ENCODE assay signal across 8 cellular contexts in genomic region chr4:26320159-26320452, GRCh38. TPM values are rescaled to one million over a fixed set of nuclear protein-coding genes. Genes with fewer than 3 reads are reported as not detected.
DNase-seq lines count a peak whose midpoint lies in the region; ATAC-seq and TF ChIP-seq lines count a peak whose summit lies in the region.

No MANE protein-coding gene starts in this region.

- peak overlapping the region; percentile 99 for H3K27ac Mint-ChIP-seq in activated CD4-positive, alpha-beta memory T cell treated with anti-CD3 and anti-CD28 coated beads, Interleukin-2, amount 10 ng/mL, durations not matched to agents 7 days and 5 days

- H3K27me3 Mint-ChIP-seq in activated CD4-positive, alpha-beta memory T cell treated with anti-CD3 and anti-CD28 coated beads, Interleukin-2, amount 10 ng/mL, durations not matched to agents 7 days and 5 days: no peaks in the 10 kb centered on the region

- peaks cover 32% of the 10 kb centered on the region for H3K36me3 Mint-ChIP-seq in activated CD4-positive, alpha-beta memory T cell treated with anti-CD3 and anti-CD28 coated beads, Interleukin-2, amount 10 ng/mL, durations not matched to agents 7 days and 5 days (ENCODE audit: low read depth)

- TF ChIP-seq EP300 in gastroesophageal sphincter (IDR thresholded peaks at IDR 0.05): no peak

- peak overlapping the region; percentile 90 for H3K4me3 ChIP-seq in AG04449 (ENCODE audit: low read depth, low read length)
- H3K4me3 ChIP-seq in gastroesophageal sphincter: peak overlapping the region; percentile 68 to 95
- H3K4me3 ChIP-seq in rectal smooth muscle tissue (ENCODE audit: low read length): peak overlapping the region; percentile 84

- H3K27me3 ChIP-seq in gastroesophageal sphincter (no peaks in the 10 kb centered on the region), rectal smooth muscle tissue (ENCODE audit: control insufficient read depth, insufficient read depth, low read length) (no peaks in the 10 kb centered on the region)

- H3K4me1 ChIP-seq in gastroesophageal sphincter (peaks cover 0 to 44% (median 4%) of the 10 kb centered on the region in 3 donors), rectal smooth muscle tissue (ENCODE audit: control insufficient read depth, insufficient read depth, low read length) (peaks cover 11% of the 10 kb centered on the region)

- ATAC-seq in GM18868 (IDR thresholded peaks at IDR 0.05; ENCODE audit: unreplicated experiment) (peak; percentile 21), HG03097 (IDR thresholded peaks at IDR 0.05; ENCODE audit: low FRiP score, unreplicated experiment) (peak; percentile 16), gastroesophageal sphincter (no peak)

- CTCF ChIA-PET in AG04449 (lab: Yijun Ruan, JAX): interaction anchor here (1.0 to 3.9 kb wide), 5 partner anchors 10 to 687 kb away, joined by 3 to 25 read pairs (median 4); no protein-coding TSS in a partner anchor
- CTCF ChIA-PET in activated CD4-positive, alpha-beta memory T cell treated with anti-CD3 and anti-CD28 coated beads, Interleukin-2, amount 10 ng/mL, durations not matched to agents 7 days and 5 days (lab: Charles Lee): interaction anchor here (0.5 to 2.6 kb wide), 12 partner anchors 9 to 261 kb away, joined by 3 to 25 read pairs (median 4); no protein-coding TSS in a partner anchor

- peak overlapping the region; percentile 67 for H3K9ac ChIP-seq in rectal smooth muscle tissue (ENCODE audit: low read length)

- peaks cover 40% of the 10 kb centered on the region for H3K4me1 Mint-ChIP-seq in activated CD4-positive, alpha-beta memory T cell treated with anti-CD3 and anti-CD28 coated beads, Interleukin-2, amount 10 ng/mL, durations not matched to agents 7 days and 5 days

- peaks cover 0 to 8% (median 0%) of the 10 kb centered on the region in 3 donors for H3K9me3 ChIP-seq in gastroesophageal sphincter

- H3K27ac ChIP-seq in gastroesophageal sphincter: peak overlapping the region; percentile 93 to 99 (median 94)
- H3K27ac ChIP-seq in rectal smooth muscle tissue (ENCODE audit: low read depth, low read length): peak overlapping the region; percentile 98

- POLR2A ChIA-PET in AG04449 (lab: Yijun Ruan, JAX): no interaction called here
- POLR2A ChIA-PET in activated CD4-positive, alpha-beta memory T cell treated with anti-CD3 and anti-CD28 coated beads, Interleukin-2, amount 10 ng/mL, durations not matched to agents 7 days and 5 days (lab: Charles Lee): interaction anchor here (0.9 to 3.5 kb wide), 23 partner anchors 8 to 566 kb away, joined by 3 to 65 read pairs (median 6); partner anchors contain the start of gene STIM2

- peaks cover 22% of the 10 kb centered on the region for H3K9me3 Mint-ChIP-seq in activated CD4-positive, alpha-beta memory T cell treated with anti-CD3 and anti-CD28 coated beads, Interleukin-2, amount 10 ng/mL, durations not matched to agents 7 days and 5 days

- peak overlapping the region; percentile 99 for H3K4me3 Mint-ChIP-seq in activated CD4-positive, alpha-beta memory T cell treated with anti-CD3 and anti-CD28 coated beads, Interleukin-2, amount 10 ng/mL, durations not matched to agents 7 days and 5 days

- 0% methylated on average over 3 of the region's 11 CpGs for WGBS in gastroesophageal sphincter (ENCODE audit: low coverage in 1 of 2), 2 donors

- DNase-seq in AG04449 (ENCODE audit: low read depth, low spot score) (no peak), NCI-H1092 treated with DMSO at 0.1 percent for 48 hours (lab: John Stamatoyannopoulos, UW) (no peak), NCI-H146 treated with DMSO at 0.1 percent for 48 hours (lab: John Stamatoyannopoulos, UW; ENCODE audit: unreplicated experiment) (no peak)
- DNase-seq in activated CD4-positive, alpha-beta memory T cell treated with anti-CD3 and anti-CD28 coated beads, Interleukin-2, amount 10 ng/mL, durations not matched to agents 7 days and 5 days: no peak

- TF ChIP-seq POLR2A in gastroesophageal sphincter (IDR thresholded peaks at IDR 0.05): no peak

- H3K36me3 ChIP-seq in gastroesophageal sphincter: no peaks in the 10 kb centered on the region
- H3K36me3 ChIP-seq in rectal smooth muscle tissue (ENCODE audit: control insufficient read depth, insufficient read depth, low read length): no peaks in the 10 kb centered on the region

- TF ChIP-seq CTCF in AG04449 (IDR thresholded peaks at IDR 0.05; ENCODE audit: insufficient read depth, low read length, missing control alignments) (no peak), gastroesophageal sphincter (IDR thresholded peaks at IDR 0.05) (no peak)

RNA-seq across cellular contexts. Expression of gene RBPJ, which starts 0.7 kb away (rescaled TPM):
- 100 to 1,000 TPM; 137 to 144 TPM for total RNA-seq in activated CD4-positive, alpha-beta memory T cell treated with anti-CD3 and anti-CD28 coated beads, Interleukin-2, amount 10 ng/mL, durations not matched to agents 7 days and 5 days
- total RNA-seq in gastroesophageal sphincter: 100 to 1,000 TPM in 1 of 4 donors, 10 to 100 TPM in 3; 49.5 to 128 (median 77.6) TPM
